ENCODE assay signal across 8 cellular contexts in genomic region chr17:80101946-80102706, GRCh38. TPM values are rescaled to one million over a fixed set of nuclear protein-coding genes. Genes with fewer than 3 reads are reported as not detected.
A peak's percentile ranks its signal among the peaks of the same experiment; 100 is the strongest.
DNase-seq lines count a peak whose midpoint lies in the region; ATAC-seq, FAIRE-seq and TF ChIP-seq lines count a peak whose summit lies in the region.

No MANE protein-coding gene starts in this region.

- H3K4me3 ChIP-seq in GM12875 (ENCODE audit: low read depth, low read length) (peak overlapping the region; percentile 91), Peyer's patch (peak overlapping the region; percentile 81 to 100 (median 88)), cardiac fibroblast (replicated peaks in 1 of 2; ENCODE audit: low read depth in 2 of 2, low read length in 2 of 2) (peak overlapping the region; percentile 96), kidney (ENCODE audit: low read length in 2 of 2) (peak overlapping the region; percentile 87 to 90)

- no peaks in the 10 kb centered on the region for H3K9me3 ChIP-seq in Peyer's patch
- no peaks in the 10 kb centered on the region for H3K9me3 ChIP-seq in kidney (ENCODE audit: control insufficient read depth in 1 of 2, low read length in 2 of 2)

- peak overlapping the region; percentile 51 to 85 for H3K9ac ChIP-seq in kidney (ENCODE audit: low read length in 2 of 2)

- H3K9me3 Mint-ChIP-seq in stimulated activated memory B cell treated with anti-CD40 and anti-IgM and Interleukin-4, amounts not matched to agents 10 μg/mL and 1 μg/mL and 100 μg/mL, for 72 hours = no peaks in the 10 kb centered on the region

- H3K4me1 ChIP-seq in Peyer's patch (peaks cover 0 to 7% (median 5%) of the 10 kb centered on the region in 4 donors), kidney (ENCODE audit: control insufficient read depth in 1 of 2, insufficient read depth in 1 of 2, low read depth in 1 of 2, low read length in 2 of 2) (peaks cover 5 to 9% of the 10 kb centered on the region in 2 donors)

- no peaks in the 10 kb centered on the region for H3K27me3 ChIP-seq in Peyer's patch

- H3K27me3 Mint-ChIP-seq in stimulated activated memory B cell treated with anti-CD40 and anti-IgM and Interleukin-4, amounts not matched to agents 10 μg/mL and 1 μg/mL and 100 μg/mL, for 72 hours = peaks cover 14% of the 10 kb centered on the region

- peaks cover 31% of the 10 kb centered on the region for H3K4me1 Mint-ChIP-seq in stimulated activated memory B cell treated with anti-CD40 and anti-IgM and Interleukin-4, amounts not matched to agents 10 μg/mL and 1 μg/mL and 100 μg/mL, for 72 hours

- H3K27ac ChIP-seq in Peyer's patch = peak overlapping the region; percentile 82 to 90 (median 87)
- no peak overlapping the region for H3K27ac ChIP-seq in kidney (ENCODE audit: low read depth in 2 of 2, low read length in 2 of 2)

- TF ChIP-seq CTCF in GM12875 (IDR thresholded peaks at IDR 0.05; ENCODE audit: borderline replicate concordance, insufficient read depth, low read depth, low read length) = no peak
- TF ChIP-seq CTCF in Peyer's patch (IDR thresholded peaks at IDR 0.05) = no peak
- no peak for TF ChIP-seq CTCF in cardiac fibroblast (IDR thresholded peaks at IDR 0.05; ENCODE audit: low read depth, low read length)
- TF ChIP-seq CTCF in kidney (IDR thresholded peaks at IDR 0.05; ENCODE audit: borderline replicate concordance, extremely low read depth, insufficient read depth) = no peak

- intact Hi-C loops in kidney (cut with DNase I) = no loop called here

- FAIRE-seq in kidney (lab: Jason Lieb, UNC) = no peak

- peak overlapping the region; percentile 90 for H3K27ac Mint-ChIP-seq in stimulated activated memory B cell treated with anti-CD40 and anti-IgM and Interleukin-4, amounts not matched to agents 10 μg/mL and 1 μg/mL and 100 μg/mL, for 72 hours

- DNase-seq in Peyer's patch (peak in 2 of 3 donors; percentile 36 to 51), cardiac fibroblast (ENCODE audit: low read depth in 2 of 2) (peak; percentile 11 to 31), kidney (peak; percentile 35), T-helper 9 cell (no peak), activated gamma-delta T cell treated with Interleukin-2 at 50 U/mL for 16 hours (no peak)

- ATAC-seq in HG03045 (IDR thresholded peaks at IDR 0.05; ENCODE audit: unreplicated experiment) = peak; percentile 6
- peak; percentile 45 for ATAC-seq in stimulated activated memory B cell treated with anti-CD40 and anti-IgM and Interleukin-4, amounts not matched to agents 10 μg/mL and 1 μg/mL and 100 μg/mL, for 72 hours

- no peak for TF ChIP-seq POLR2A in Peyer's patch (IDR thresholded peaks at IDR 0.05)

- peaks cover 6% of the 10 kb centered on the region for H3K36me3 Mint-ChIP-seq in stimulated activated memory B cell treated with anti-CD40 and anti-IgM and Interleukin-4, amounts not matched to agents 10 μg/mL and 1 μg/mL and 100 μg/mL, for 72 hours

- H3K4me3 Mint-ChIP-seq in stimulated activated memory B cell treated with anti-CD40 and anti-IgM and Interleukin-4, amounts not matched to agents 10 μg/mL and 1 μg/mL and 100 μg/mL, for 72 hours = peak overlapping the region; percentile 89

- H3K36me3 ChIP-seq in Peyer's patch (no peaks in the 10 kb centered on the region), kidney (ENCODE audit: control insufficient read depth in 1 of 2, insufficient read depth in 2 of 2, low read length in 2 of 2) (no peaks in the 10 kb centered on the region)

RNA-seq across cellular contexts. Expression of gene GAA, which starts 0.7 kb away (rescaled TPM):
- total RNA-seq in Peyer's patch = 10 to 100 TPM; 33.8 to 88.1 (median 42.3) TPM
- total RNA-seq in kidney = 62.3 TPM
- 78.7 TPM for polyA plus RNA-seq in kidney (ENCODE audit: insufficient read depth, low read depth, low replicate concordance)

RNA-seq across cellular contexts. Expression of gene EIF4A3, which starts 44.8 kb away (rescaled TPM):
- total RNA-seq in Peyer's patch (10 to 100 TPM; 29.0 to 66.8 (median 46.1) TPM), kidney (75.0 TPM)
- polyA plus RNA-seq in kidney (ENCODE audit: insufficient read depth, low read depth, low replicate concordance) = 63.6 TPM

Comparison
In these comparisons a context has a peak if more than half of its experiments do, and no peak if none do; other contexts are left out.
1. DNase-seq: peak in Peyer's patch (2 of 3), cardiac fibroblast (2 of 2) and kidney (single experiment); none in T-helper 9 cell (single experiment) and activated gamma-delta T cell treated with Interleukin-2 at 50 U/mL for 16 hours (single experiment).
2. H3K27ac ChIP-seq: peak in Peyer's patch (4 of 4); none in kidney (0 of 2).
3. Peak in every context shown above with its lines, with median percentiles within 50 percentile points of each other: H3K4me3 ChIP-seq.